ENCODE assay signal across 17 cellular contexts in genomic region chr13:86585826-86586225, GRCh38.
DNase-seq lines count a peak whose midpoint lies in the region; ATAC-seq and TF ChIP-seq lines count a peak whose summit lies in the region.
"Had no signal": no experiment of that assay in that cellular context is flagged by ENCODE, and none has a peak within 500 bp of the region (broad histone marks: within the 10 kb centered on the region; RNA-seq: fewer than 3 reads in every experiment).

No MANE protein-coding gene starts in this region.

- H3K27ac ChIP-seq in heart right ventricle (no peak overlapping the region), transverse colon (peak overlapping the region in 1 of 4 donors; percentile 43)

- 10 to 16% methylated on average over 2 of the region's 2 CpGs for WGBS in heart right ventricle, 2 donors
- WGBS in transverse colon (ENCODE audit: low coverage in 1 of 2), 2 donors: 38 to 53% methylated on average over 2 of the region's 2 CpGs

- in situ Hi-C loops in transverse colon (cut with MboI; ENCODE audit: low pct_ligation_motif_present in 1 of 4, low pct_unique_long_range_greater_than_20kb in 1 of 4, low sequenced_read_pairs in 3 of 4): no loop called here

- H3K4me3 ChIP-seq in heart right ventricle: no peak overlapping the region
- H3K4me3 ChIP-seq in transverse colon: no peak overlapping the region

- H3K27me3 ChIP-seq in heart right ventricle: no peaks in the 10 kb centered on the region
- no peaks in the 10 kb centered on the region for H3K27me3 ChIP-seq in transverse colon

- no peaks in the 10 kb centered on the region for H3K36me3 Mint-ChIP-seq in brain

- peaks cover 0 to 29% (median 0%) of the 10 kb centered on the region in 11 donors for H3K9me3 ChIP-seq in heart right ventricle
- no peaks in the 10 kb centered on the region for H3K9me3 ChIP-seq in transverse colon
- H3K9me3 ChIP-seq: Caco-2 had no signal

- no peak for TF ChIP-seq CTCF in heart right ventricle (IDR thresholded peaks at IDR 0.05)
- no peak for TF ChIP-seq CTCF in brain (conservative IDR thresholded peaks at IDR 0.05)
- no peak for TF ChIP-seq CTCF in transverse colon (IDR thresholded peaks at IDR 0.05)

- no peaks in the 10 kb centered on the region for H3K36me3 ChIP-seq in heart right ventricle
- no peaks in the 10 kb centered on the region for H3K36me3 ChIP-seq in transverse colon

- H3K9me3 Mint-ChIP-seq in brain: no peaks in the 10 kb centered on the region

- H3K4me1 Mint-ChIP-seq in brain: peaks cover 8% of the 10 kb centered on the region

- peaks cover 8% of the 10 kb centered on the region for H3K27me3 Mint-ChIP-seq in brain
- H3K27me3 Mint-ChIP-seq: effector memory CD8-positive, alpha-beta T cell had no signal

- ATAC-seq in heart right ventricle (peak in 1 of 8 donors; percentile 57), left colon (no peak), GM21367 (IDR thresholded peaks at IDR 0.05; ENCODE audit: unreplicated experiment) (no peak), GM18907 (IDR thresholded peaks at IDR 0.05; ENCODE audit: unreplicated experiment) (no peak)
- ATAC-seq: effector memory CD8-positive, alpha-beta T cell had no signal

- DNase-seq in heart right ventricle: peak; percentile 6 to 16
- no peak for DNase-seq in cardiac septum (ENCODE audit: low spot score)
- peak; percentile 23 to 39 for DNase-seq in left colon
- DNase-seq in transverse colon: peak; percentile 26
- DNase-seq in stimulated activated CD4-positive, alpha-beta T cell treated with anti-CD3 and anti-CD28 coated beads, Interleukin-4, amount 100 ng/mL, for 1 hour: no peak
- DNase-seq: activated gamma-delta T cell treated with Interleukin-2 at 50 U/mL for 16 hours; Caco-2; caudate nucleus; effector memory CD8-positive, alpha-beta T cell; Kasumi-1; kidney; NCI-H1436 treated with DMSO at 0.1 percent for 48 hours; NCI-H510A; OCI-M1 had no signal

- intact Hi-C loops in heart right ventricle (cut with DNase I) (no loop called here), cardiac septum (cut with DNase I) (no loop called here), left colon (cut with DNase I, micrococcal nuclease) (no loop called here), transverse colon (cut with DNase I; ENCODE audit: low total_unique reads) (no loop called here)

- TF ChIP-seq POLR2A in transverse colon (IDR thresholded peaks at IDR 0.05): no peak

- no peak for TF ChIP-seq EP300 in transverse colon (IDR thresholded peaks at IDR 0.05; ENCODE audit: low read depth)

- H3K4me1 ChIP-seq in heart right ventricle: peaks cover 0 to 6% (median 0%) of the 10 kb centered on the region in 9 donors
- H3K4me1 ChIP-seq in transverse colon: peaks cover 0 to 7% (median 1%) of the 10 kb centered on the region in 4 donors
- H3K4me1 ChIP-seq: Caco-2 had no signal

- H3K4me3 Mint-ChIP-seq in brain: no peak overlapping the region
- H3K4me3 Mint-ChIP-seq: effector memory CD8-positive, alpha-beta T cell had no signal

- H3K27ac Mint-ChIP-seq in brain: peak overlapping the region in 3 of 5 experiments; percentile 18 to 43 (median 19)
- H3K27ac Mint-ChIP-seq: effector memory CD8-positive, alpha-beta T cell had no signal

Comparison
In these comparisons a context has a peak if more than half of its experiments do, and no peak if none do; other contexts are left out.
1. DNase-seq: peak in heart right ventricle (2 of 2), left colon (2 of 2) and transverse colon (single experiment); none in cardiac septum (single experiment) and stimulated activated CD4-positive, alpha-beta T cell treated with anti-CD3 and anti-CD28 coated beads, Interleukin-4, amount 100 ng/mL, for 1 hour (single experiment).